In genomic region chr1:47709302-47710074, GRCh38 we compare ENCODE assay signal across 8 cellular contexts.
DNase-seq lines count a peak whose midpoint lies in the region; ATAC-seq and TF ChIP-seq lines count a peak whose summit lies in the region.

No MANE protein-coding gene starts in this region.

- WGBS in heart right ventricle, 2 donors: 1% methylated on average over 79 to 81 of the region's 81 CpGs

- peaks cover 21 to 99% (median 95%) of the 10 kb centered on the region in 7 donors for H3K27me3 ChIP-seq in heart right ventricle

- H3K4me1 ChIP-seq in heart right ventricle: peaks cover 6 to 30% (median 24%) of the 10 kb centered on the region in 9 donors

- peak; percentile 90 for DNase-seq in COLO668 (lab: John Stamatoyannopoulos, UW; ENCODE audit: unreplicated experiment)
- peak; percentile 53 for DNase-seq in HT-29 (ENCODE audit: low spot score)
- peak; percentile 22 for DNase-seq in activated CD8-positive, alpha-beta memory T cell treated with anti-CD3 and anti-CD28 coated beads, Interleukin-2, amount 50 U/mL, for 4 hours
- DNase-seq in heart right ventricle: peak in 1 of 2 donors; percentile 28
- DNase-seq in retinal pigment epithelial cell (ENCODE audit: low read depth): no peak
- no peak for DNase-seq in NCI-H2107 treated with DMSO at 0.1 percent for 48 hours (lab: John Stamatoyannopoulos, UW; ENCODE audit: unreplicated experiment)

- intact Hi-C loops in heart right ventricle (cut with DNase I): loop anchor here (1.0 to 10.0 kb wide), 17 partner anchors 177 to 835 kb away; partner anchors contain the start of genes FOXD2 (in 1 of the 10) and PDZK1IP1 (in 1 of the 10)

- H3K9me3 ChIP-seq in heart right ventricle: no peaks in the 10 kb centered on the region

- H3K36me3 ChIP-seq in heart right ventricle: no peaks in the 10 kb centered on the region

- peak in 5 of 9 donors; percentile 25 to 46 (median 32) for TF ChIP-seq CTCF in heart right ventricle (IDR thresholded peaks at IDR 0.05)
- TF ChIP-seq CTCF in retinal pigment epithelial cell (conservative IDR thresholded peaks at IDR 0.05; ENCODE audit: low read depth, low read length): peak; percentile 39

- peak overlapping the region; percentile 33 to 52 (median 46) for H3K4me3 ChIP-seq in heart right ventricle
- no peak overlapping the region for H3K4me3 ChIP-seq in retinal pigment epithelial cell (ENCODE audit: low read length)

- ATAC-seq in heart right ventricle (peak; percentile 31 to 51 (median 46)), HG02798 (IDR thresholded peaks at IDR 0.05; ENCODE audit: poor library complexity, unreplicated experiment) (no peak), HG03097 (IDR thresholded peaks at IDR 0.05; ENCODE audit: low FRiP score, unreplicated experiment) (no peak)

- H3K27ac ChIP-seq in heart right ventricle: peak overlapping the region in 1 of 10 donors; percentile 22

Comparison
In these comparisons a context has a peak if more than half of its experiments do, and no peak if none do; other contexts are left out.
1. DNase-seq: peak in COLO668 (single experiment), HT-29 (single experiment) and activated CD8-positive, alpha-beta memory T cell treated with anti-CD3 and anti-CD28 coated beads, Interleukin-2, amount 50 U/mL, for 4 hours (single experiment); none in retinal pigment epithelial cell (single experiment) and NCI-H2107 treated with DMSO at 0.1 percent for 48 hours (single experiment).
2. ATAC-seq: peak in heart right ventricle (8 of 8); none in HG02798 (single experiment) and HG03097 (single experiment).